ENCODE assay signal across 15 cellular contexts in genomic region chr13:49551245-49551644, GRCh38.
"Had no signal": no experiment of that assay in that cellular context is flagged by ENCODE, and none has a peak within 500 bp of the region (broad histone marks: within the 10 kb centered on the region; RNA-seq: fewer than 3 reads in every experiment).

No MANE protein-coding gene starts in this region.

- H3K9me3 ChIP-seq: lower lobe of right lung, tibial artery had no signal

- H3K27me3 Mint-ChIP-seq: activated naive CD8-positive, alpha-beta T cell; natural killer cell treated with Interleukin-12 subunit alpha and Interleukin-12 subunit beta and Interleukin-15 and Interleukin-18, amount 100 ng/mL, for 72 hours had no signal

- ATAC-seq: lower lobe of right lung; natural killer cell treated with Interleukin-12 subunit alpha and Interleukin-12 subunit beta and Interleukin-15 and Interleukin-18, amount 100 ng/mL, for 72 hours had no signal

- H3K9me3 Mint-ChIP-seq: activated T-helper 1 cell treated with anti-CD3 and anti-CD28 coated beads, Interleukin-12 subunit alpha, Interleukin-12 subunit beta, Interleukin-2, Interleukin-4 antibody, amounts not matched to agents 30 ng/mL and 10 ng/mL and 1 ng/mL, durations not matched to agents 14 hours and 24 hours and 36 hours; natural killer cell treated with Interleukin-12 subunit alpha and Interleukin-12 subunit beta and Interleukin-15 and Interleukin-18, amount 100 ng/mL, for 72 hours had no signal

- H3K4me3 Mint-ChIP-seq: activated naive CD8-positive, alpha-beta T cell; activated T-helper 1 cell treated with anti-CD3 and anti-CD28 coated beads, Interleukin-12 subunit alpha, Interleukin-12 subunit beta, Interleukin-2, Interleukin-4 antibody, amounts not matched to agents 30 ng/mL and 10 ng/mL and 1 ng/mL, durations not matched to agents 14 hours and 24 hours and 36 hours; natural killer cell treated with Interleukin-12 subunit alpha and Interleukin-12 subunit beta and Interleukin-15 and Interleukin-18, amount 100 ng/mL, for 72 hours had no signal

- H3K27ac Mint-ChIP-seq: activated naive CD8-positive, alpha-beta T cell; activated T-helper 1 cell treated with anti-CD3 and anti-CD28 coated beads, Interleukin-12 subunit alpha, Interleukin-12 subunit beta, Interleukin-2, Interleukin-4 antibody, amounts not matched to agents 30 ng/mL and 10 ng/mL and 1 ng/mL, durations not matched to agents 14 hours and 24 hours and 36 hours had no signal

- H3K27me3 ChIP-seq: dorsolateral prefrontal cortex, tibial artery had no signal

- DNase-seq: activated CD4-positive, alpha-beta T cell treated with anti-CD3 and anti-CD28 coated beads for 1 hour; activated CD4-positive, alpha-beta T cell treated with anti-CD3 and anti-CD28 coated beads, Interleukin-2, amount 50 U/mL, for 48 hours; activated gamma-delta T cell treated with Interleukin-2 at 50 U/mL for 16 hours; amygdala; dorsolateral prefrontal cortex; lower lobe of right lung; nucleus accumbens; posterior cingulate gyrus; stimulated activated naive CD4-positive, alpha-beta T cell; T1000; tibial artery had no signal

- H3K27ac ChIP-seq: lower lobe of right lung, tibial artery, VCaP had no signal

- H3K4me1 ChIP-seq: lower lobe of right lung, tibial artery had no signal

- H3K4me3 ChIP-seq: dorsolateral prefrontal cortex, lower lobe of right lung, tibial artery had no signal
